ENCODE assay signal across 9 cellular contexts in genomic region chr5:82100303-82101077, GRCh38.
DNase-seq lines count a peak whose midpoint lies in the region; ATAC-seq and TF ChIP-seq lines count a peak whose summit lies in the region.
"Had no signal": no experiment of that assay in that cellular context is flagged by ENCODE, and none has a peak within 500 bp of the region (broad histone marks: within the 10 kb centered on the region; RNA-seq: fewer than 3 reads in every experiment).

No MANE protein-coding gene starts in this region.

- no peaks in the 10 kb centered on the region for H3K9me3 Mint-ChIP-seq in CD8-positive, alpha-beta memory T cell

- CTCF ChIA-PET in CD8-positive, alpha-beta memory T cell (lab: Charles Lee) = no interaction called here

- no peaks in the 10 kb centered on the region for H3K4me1 ChIP-seq in CD8-positive, alpha-beta memory T cell (ENCODE audit: insufficient read depth, low read length)

- POLR2A ChIA-PET in CD8-positive, alpha-beta memory T cell (lab: Charles Lee) = no interaction called here

- no peak overlapping the region for H3K4me3 ChIP-seq in dorsolateral prefrontal cortex
- no peak overlapping the region for H3K4me3 ChIP-seq in CD8-positive, alpha-beta memory T cell (ENCODE audit: low read length)
- H3K4me3 ChIP-seq: thoracic aorta had no signal

- no peaks in the 10 kb centered on the region for H3K36me3 ChIP-seq in CD8-positive, alpha-beta memory T cell (ENCODE audit: insufficient read depth, low read length)
- H3K36me3 ChIP-seq: thoracic aorta had no signal

- H3K4me1 Mint-ChIP-seq in CD8-positive, alpha-beta memory T cell = peaks cover 0 to 3% (median 0%) of the 10 kb centered on the region in 3 donors

- intact Hi-C loops in dorsolateral prefrontal cortex (cut with DNase I) = no loop called here

- no peaks in the 10 kb centered on the region for H3K27me3 ChIP-seq in dorsolateral prefrontal cortex
- no peaks in the 10 kb centered on the region for H3K27me3 ChIP-seq in CD8-positive, alpha-beta memory T cell (ENCODE audit: insufficient read depth, low read length, poor library complexity, severe bottlenecking)

- no peaks in the 10 kb centered on the region for H3K27me3 Mint-ChIP-seq in CD8-positive, alpha-beta memory T cell

- ATAC-seq in GM18498 (IDR thresholded peaks at IDR 0.05; ENCODE audit: unreplicated experiment) (peak; percentile 93), GM21723 (IDR thresholded peaks at IDR 0.05; ENCODE audit: unreplicated experiment) (peak; percentile 91)

- DNase-seq in HK-2 (ENCODE audit: unreplicated experiment) = peak; percentile 4
- DNase-seq in iPS-NIHi11 (ENCODE audit: low spot score) = peak; percentile 9
- no peak for DNase-seq in NCI-H2029 (lab: John Stamatoyannopoulos, UW)
- no peak for DNase-seq in RPMI8226
- DNase-seq in dorsolateral prefrontal cortex = no peak
- no peak for DNase-seq in CD8-positive, alpha-beta memory T cell

- H3K4me3 Mint-ChIP-seq in CD8-positive, alpha-beta memory T cell = no peak overlapping the region

- H3K9me3 ChIP-seq in CD8-positive, alpha-beta memory T cell (ENCODE audit: low read length) = no peaks in the 10 kb centered on the region
- H3K9me3 ChIP-seq: thoracic aorta had no signal

- H3K27ac Mint-ChIP-seq in CD8-positive, alpha-beta memory T cell = peak overlapping the region in 1 of 8 donors; percentile 49

- TF ChIP-seq CTCF in dorsolateral prefrontal cortex (IDR thresholded peaks at IDR 0.05 in 54 of 56, conservative IDR thresholded peaks at IDR 0.05 in 2 of 56; ENCODE audit: low read depth in 1 of 56, partially characterized antibody in 56 of 56) = no peak

- peaks cover 0 to 4% (median 0%) of the 10 kb centered on the region in 3 donors for H3K36me3 Mint-ChIP-seq in CD8-positive, alpha-beta memory T cell

- H3K27ac ChIP-seq in dorsolateral prefrontal cortex = no peak overlapping the region
- H3K27ac ChIP-seq in CD8-positive, alpha-beta memory T cell (ENCODE audit: low read depth, low read length) = no peak overlapping the region
- H3K27ac ChIP-seq: thoracic aorta had no signal

Comparison
In these comparisons a context has a peak if more than half of its experiments do, and no peak if none do; other contexts are left out.
1. DNase-seq: peak in HK-2 (single experiment) and iPS-NIHi11 (single experiment); none in NCI-H2029 (single experiment), RPMI8226 (single experiment), dorsolateral prefrontal cortex (0 of 10) and CD8-positive, alpha-beta memory T cell (0 of 5).